8 cellular contexts compared by ENCODE assay signal in the genomic region with DNA sequence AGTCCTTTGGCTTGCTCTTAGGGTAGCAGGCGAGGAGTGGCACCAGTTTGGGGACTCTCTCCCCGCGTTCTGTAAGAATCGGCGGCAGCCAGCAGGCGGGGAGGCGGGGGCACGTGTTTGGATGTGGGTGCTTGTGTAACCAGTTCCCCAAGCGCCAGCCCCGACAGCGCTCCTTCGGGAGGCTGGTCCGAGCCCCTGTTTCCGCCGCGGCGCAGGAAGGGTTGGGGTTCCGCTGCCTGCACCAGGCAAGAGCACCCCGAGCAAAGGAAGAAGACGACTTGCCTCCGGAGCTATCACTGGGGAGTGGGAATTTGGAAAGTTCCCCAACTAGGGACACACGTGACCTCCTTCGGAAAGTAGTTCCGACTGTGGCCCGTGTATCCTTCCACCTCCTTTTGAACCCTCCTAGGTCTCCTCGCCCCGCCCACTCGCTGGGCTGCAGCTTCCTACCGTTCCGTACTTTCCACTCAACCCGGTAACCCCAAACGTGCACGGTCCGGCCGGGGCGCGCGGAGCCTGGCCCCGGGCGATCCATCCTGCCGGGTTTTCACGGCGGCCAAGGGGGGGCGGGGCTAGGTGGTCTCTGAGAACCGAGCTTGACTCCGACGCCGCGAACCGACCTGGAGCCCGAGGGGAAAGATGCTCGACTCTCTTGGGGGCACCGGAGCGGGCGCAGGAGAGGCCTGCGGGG. TPM values are rescaled to one million over a fixed set of nuclear protein-coding genes. Genes with fewer than 3 reads are reported as not detected.
DNase-seq lines count a peak whose midpoint lies in the region; ATAC-seq, FAIRE-seq and TF ChIP-seq lines count a peak whose summit lies in the region.

No MANE protein-coding gene starts in this region.

- no peak for TF ChIP-seq CTCF in keratinocyte (optimal IDR thresholded peaks at IDR 0.05 in 1 of 3, IDR thresholded peaks at IDR 0.05 in 1 of 3, conservative IDR thresholded peaks at IDR 0.05 in 1 of 3; ENCODE audit: extremely low read depth in 1 of 3, insufficient read depth in 2 of 3, low read length in 3 of 3)

- peak; percentile 62 for FAIRE-seq in keratinocyte (lab: Jason Lieb, UNC)

- peak; percentile 49 for ATAC-seq in HG02852 (IDR thresholded peaks at IDR 0.05; ENCODE audit: unreplicated experiment)

- H3K4me3 ChIP-seq in keratinocyte (ENCODE audit: control insufficient read depth in 2 of 3, extremely low read depth in 1 of 3, insufficient read depth in 2 of 3, low read depth in 1 of 3, low read length in 3 of 3) = peak overlapping the region; percentile 69 to 97 (median 78)

- no peaks in the 10 kb centered on the region for H3K27me3 ChIP-seq in keratinocyte (ENCODE audit: control insufficient read depth, extremely low read depth, insufficient read depth, low read length)

- peak overlapping the region; percentile 88 for H3K27ac ChIP-seq in keratinocyte (ENCODE audit: control insufficient read depth, insufficient read depth, low read length)

- DNase-seq in SHP77 (lab: John Stamatoyannopoulos, UW) (peak; percentile 6 to 21), SHP77 treated with DMSO at 0.1 percent for 48 hours (lab: John Stamatoyannopoulos, UW) (no peak), NCI-H2107 treated with DMSO at 0.1 percent for 48 hours (lab: John Stamatoyannopoulos, UW; ENCODE audit: unreplicated experiment) (peak; percentile 74), cerebellum (ENCODE audit: low spot score) (peak; percentile 93), keratinocyte (ENCODE audit: low read depth, low spot score) (peak; percentile 84)
- DNase-seq in activated CD4-positive, alpha-beta T cell treated with anti-CD3 and anti-CD28 coated beads for 1 hour = peak; percentile 89
- DNase-seq in stimulated activated CD4-positive, alpha-beta T cell treated with anti-CD3 and anti-CD28 coated beads, Interleukin-12 subunit alpha, Interleukin-12 subunit beta, amount 100 ng/mL, for 4 hours = peak; percentile 90

- peaks cover 11% of the 10 kb centered on the region for H3K4me1 ChIP-seq in keratinocyte (ENCODE audit: control insufficient read depth, extremely low read depth, insufficient read depth, low read length)

- dilution Hi-C loops in keratinocyte (cut with MboI; ENCODE audit: extremely low pct_ligation_motif_present, low sequenced_read_pairs) = no loop called here

- H2AFZ ChIP-seq in keratinocyte (ENCODE audit: control insufficient read depth, low read length) = peak overlapping the region; percentile 72

- peaks cover 6% of the 10 kb centered on the region for H4K20me1 ChIP-seq in keratinocyte (ENCODE audit: control insufficient read depth, extremely low read depth, insufficient read depth, low read length)

- peak overlapping the region; percentile 99 for H3K4me2 ChIP-seq in keratinocyte (ENCODE audit: control insufficient read depth, extremely low read depth, insufficient read depth, low read depth, low read length)

- H3K9me1 ChIP-seq in keratinocyte (ENCODE audit: control insufficient read depth, extremely low read depth, insufficient read depth, low read length) = no peaks in the 10 kb centered on the region

- no peaks in the 10 kb centered on the region for H3K9me3 ChIP-seq in keratinocyte (ENCODE audit: control insufficient read depth, low read depth, low read length)

- peak overlapping the region; percentile 86 for H3K9ac ChIP-seq in keratinocyte (ENCODE audit: control insufficient read depth, extremely low read depth, insufficient read depth, low read length)

- H3K36me3 ChIP-seq in keratinocyte (ENCODE audit: control insufficient read depth in 2 of 2, extremely low read depth in 1 of 2, insufficient read depth in 2 of 2, low read length in 2 of 2) = no peaks in the 10 kb centered on the region

- H3K79me2 ChIP-seq in keratinocyte (ENCODE audit: control insufficient read depth, insufficient read depth, low read length) = peaks cover 31% of the 10 kb centered on the region

RNA-seq across cellular contexts. Expression of a gene that starts 1.2 kb away (rescaled TPM):
- 0.82 TPM for total RNA-seq in cerebellum
- 0.10 to 0.31 TPM (median 0.16 TPM) in 3 replicates for polyA plus RNA-seq in keratinocyte
- 0.12 TPM for polyA plus RNA-seq in keratinocyte (2011; ENCODE audit: low read depth)
- polyA plus RNA-seq in keratinocyte (2011; cell fraction: cytosol; rRNA removed) = 0.17 and 0.22 TPM in 2 replicates
- 0.16 and 0.17 TPM in 2 replicates for polyA plus RNA-seq in keratinocyte (2011; cell fraction: nucleus; rRNA removed)
- 0.13 and 0.25 TPM in 2 replicates for polyA plus RNA-seq in keratinocyte (2012; ENCODE audit: low replicate concordance)
- polyA minus RNA-seq in keratinocyte = 0.10 to 0.35 TPM (median 0.26 TPM) in 3 replicates
- polyA minus RNA-seq in keratinocyte (2011; cell fraction: cytosol; rRNA and poly(A)+ RNA removed) = 0.58 TPM
- polyA minus RNA-seq in keratinocyte (2011; cell fraction: nucleus; rRNA and poly(A)+ RNA removed) = 0.16 and 0.32 TPM in 2 replicates

RNA-seq across cellular contexts. Expression of a gene that starts 1.3 kb away (rescaled TPM):
- 220 TPM for total RNA-seq in cerebellum
- polyA plus RNA-seq in keratinocyte = 11.7 to 39.4 TPM (median 23.8 TPM) in 3 replicates
- polyA plus RNA-seq in keratinocyte (2011; ENCODE audit: low read depth) = 134 TPM
- 14.0 and 23.4 TPM in 2 replicates for polyA plus RNA-seq in keratinocyte (2011; cell fraction: cytosol; rRNA removed)
- polyA plus RNA-seq in keratinocyte (2011; cell fraction: nucleus; rRNA removed) = 11.7 and 16.1 TPM in 2 replicates
- polyA plus RNA-seq in keratinocyte (2012; ENCODE audit: low replicate concordance) = 26.8 and 38.1 TPM in 2 replicates
- polyA minus RNA-seq in keratinocyte = 11.7 to 85.4 TPM (median 37.7 TPM) in 3 replicates
- polyA minus RNA-seq in keratinocyte (2011; cell fraction: cytosol; rRNA and poly(A)+ RNA removed) = 33.4 TPM
- polyA minus RNA-seq in keratinocyte (2011; cell fraction: nucleus; rRNA and poly(A)+ RNA removed) = 40.6 and 51.3 TPM in 2 replicates

RNA-seq across cellular contexts. Expression of a gene that starts 44.1 kb away (rescaled TPM):
- total RNA-seq in cerebellum = 57.8 TPM
- polyA plus RNA-seq in keratinocyte = 26.2 to 51.0 TPM (median 29.1 TPM) in 3 replicates
- polyA plus RNA-seq in keratinocyte (2011; ENCODE audit: low read depth) = 206 TPM
- polyA plus RNA-seq in keratinocyte (2011; cell fraction: cytosol; rRNA removed) = 16.1 and 34.4 TPM in 2 replicates
- 48.3 and 79.4 TPM in 2 replicates for polyA plus RNA-seq in keratinocyte (2011; cell fraction: nucleus; rRNA removed)
- 26.1 and 43.0 TPM in 2 replicates for polyA plus RNA-seq in keratinocyte (2012; ENCODE audit: low replicate concordance)
- polyA minus RNA-seq in keratinocyte = 4.9 to 45.8 TPM (median 18.1 TPM) in 3 replicates
- polyA minus RNA-seq in keratinocyte (2011; cell fraction: cytosol; rRNA and poly(A)+ RNA removed) = 14.0 TPM
- polyA minus RNA-seq in keratinocyte (2011; cell fraction: nucleus; rRNA and poly(A)+ RNA removed) = 29.6 and 65.8 TPM in 2 replicates
